ENCODE assay signal across 1 cellular context in the genomic region with DNA sequence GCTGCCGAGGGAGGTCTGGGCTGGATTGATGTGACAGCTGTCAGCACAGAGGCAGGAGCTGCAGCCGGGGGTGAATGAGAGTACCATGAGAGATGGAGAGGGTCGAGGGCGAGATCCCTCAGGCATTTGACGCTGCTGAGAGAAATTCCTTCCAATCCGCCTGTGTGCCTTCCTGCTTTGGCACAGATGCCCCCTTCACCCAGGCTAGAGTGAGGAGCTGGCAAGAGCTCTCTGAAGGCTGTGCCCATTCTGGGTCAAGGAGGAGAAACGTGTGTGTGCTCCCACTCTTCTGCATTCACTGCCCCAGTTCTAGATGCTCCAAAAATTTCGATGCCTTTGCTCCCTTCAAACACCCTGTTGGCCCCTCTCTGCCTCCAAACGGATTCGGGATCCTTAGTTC.
TF ChIP-seq lines count a peak whose summit lies in the region.

No MANE protein-coding gene starts in this region.

TF ChIP-seq in H1, 55 proteins besides CTCF, POLR2A, EP300 and RAD21:
- no peak for TF ChIP-seq CREB1 (IDR thresholded peaks at IDR 0.05)
- no peak for TF ChIP-seq CBX5 (IDR thresholded peaks at IDR 0.05; ENCODE audit: low read depth, low read length)
TF ChIP-seq in H1: peak in this region for 0.
